ENCODE assay signal across 8 cellular contexts in the genomic region with DNA sequence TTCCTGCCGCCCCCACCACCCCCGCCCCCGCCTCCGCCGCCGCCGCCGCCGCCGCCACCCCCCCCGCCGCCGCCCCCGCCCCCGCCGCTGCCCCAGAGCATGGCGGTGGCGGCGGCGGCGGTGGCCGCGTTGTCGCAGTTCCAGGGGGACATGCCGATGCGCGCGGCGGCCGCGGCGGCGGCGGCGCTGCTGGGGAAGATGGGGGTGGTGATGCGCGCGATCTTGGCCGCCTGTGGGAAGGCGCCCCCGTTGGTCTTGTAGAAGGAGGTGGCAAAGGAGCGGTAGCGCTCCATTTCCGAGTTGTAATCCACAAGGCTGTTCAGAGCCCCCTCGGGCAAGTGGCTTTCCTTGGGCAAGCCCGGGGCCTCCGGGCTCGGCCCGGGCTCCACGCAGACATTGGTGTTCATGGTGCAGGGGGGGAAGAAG. TPM values are rescaled to one million over a fixed set of nuclear protein-coding genes. Genes with fewer than 3 reads are reported as not detected.
DNase-seq lines count a peak whose midpoint lies in the region; ATAC-seq and TF ChIP-seq lines count a peak whose summit lies in the region.

No MANE protein-coding gene starts in this region.

- H3K27ac Mint-ChIP-seq in T-helper 1 cell treated with Interleukin-12 subunit alpha and Interleukin-12 subunit beta and Interleukin-4 antibody, amounts not matched to agents 30 μg/mL and 1 μg/mL, for 36 hours: no peak overlapping the region

- H3K4me1 Mint-ChIP-seq in T-helper 1 cell treated with Interleukin-12 subunit alpha and Interleukin-12 subunit beta and Interleukin-4 antibody, amounts not matched to agents 30 μg/mL and 1 μg/mL, for 36 hours (ENCODE audit: low read depth): peaks cover 13% of the 10 kb centered on the region

- H3K36me3 Mint-ChIP-seq in T-helper 1 cell treated with Interleukin-12 subunit alpha and Interleukin-12 subunit beta and Interleukin-4 antibody, amounts not matched to agents 30 μg/mL and 1 μg/mL, for 36 hours (ENCODE audit: low read depth): no peaks in the 10 kb centered on the region

- no peak for TF ChIP-seq POLR2A in stomach (IDR thresholded peaks at IDR 0.05)

- H3K4me3 ChIP-seq in stomach: peak overlapping the region; percentile 56 to 65 (median 62)

- no peak for TF ChIP-seq EP300 in stomach (IDR thresholded peaks at IDR 0.05)

- H3K27me3 ChIP-seq in stomach: peaks cover 0 to 31% (median 14%) of the 10 kb centered on the region in 3 donors

- peak overlapping the region; percentile 65 for H3K4me3 Mint-ChIP-seq in T-helper 1 cell treated with Interleukin-12 subunit alpha and Interleukin-12 subunit beta and Interleukin-4 antibody, amounts not matched to agents 30 μg/mL and 1 μg/mL, for 36 hours

- peaks cover 74% of the 10 kb centered on the region for H3K27me3 Mint-ChIP-seq in T-helper 1 cell treated with Interleukin-12 subunit alpha and Interleukin-12 subunit beta and Interleukin-4 antibody, amounts not matched to agents 30 μg/mL and 1 μg/mL, for 36 hours (ENCODE audit: low read depth)

- in situ Hi-C loops in Caki2 (cut with HindIII; ENCODE audit: low pct_unique_long_range_greater_than_20kb, low sequenced_read_pairs): no loop called here

- DNase-seq in Caki2 (ENCODE audit: low read depth): peak; percentile 55
- peak; percentile 51 for DNase-seq in cerebellar cortex (ENCODE audit: low spot score)
- peak; percentile 54 for DNase-seq in left lobe of liver (ENCODE audit: low spot score)
- DNase-seq in stomach: peak; percentile 34
- no peak for DNase-seq in kidney glomerular epithelial cell (lab: John Stamatoyannopoulos, UW)

- no peaks in the 10 kb centered on the region for H3K9me3 ChIP-seq in stomach

- H3K36me3 ChIP-seq in stomach: no peaks in the 10 kb centered on the region

- H3K27ac ChIP-seq in stomach: peak overlapping the region; percentile 17 to 76 (median 63)

- H3K9me3 Mint-ChIP-seq in T-helper 1 cell treated with Interleukin-12 subunit alpha and Interleukin-12 subunit beta and Interleukin-4 antibody, amounts not matched to agents 30 μg/mL and 1 μg/mL, for 36 hours: no peaks in the 10 kb centered on the region

- H3K4me1 ChIP-seq in stomach: peaks cover 13 to 47% (median 36%) of the 10 kb centered on the region in 4 donors

- TF ChIP-seq CTCF in stomach (IDR thresholded peaks at IDR 0.05): no peak

- intact Hi-C loops in stomach (cut with DNase I; ENCODE audit: low total_unique reads): no loop called here

- ATAC-seq in GM19351 (IDR thresholded peaks at IDR 0.05; ENCODE audit: unreplicated experiment): peak; percentile 22
- ATAC-seq in HG03342 (IDR thresholded peaks at IDR 0.05; ENCODE audit: unreplicated experiment): peak; percentile 41
- peak; percentile 20 for ATAC-seq in left lobe of liver

- 0 to 1% (median 0%) methylated on average over 7 to 50 of the region's 50 CpGs for WGBS in stomach, 5 donors

RNA-seq across cellular contexts. Expression of gene CXXC4, which starts 3.3 kb away (rescaled TPM):
- total RNA-seq in Caki2 (2014; rRNA removed; shearing (Covaris generic); ENCODE audit: low replicate concordance): 1.0 and 2.1 TPM in 2 replicates
- total RNA-seq in left lobe of liver: 0.38 TPM
- 10 to 100 TPM in 1 of 5 donors, 1 to 10 TPM in 2, not detected in 2; 1.9 to 18.5 (median 4.2) TPM for total RNA-seq in stomach
- polyA plus RNA-seq in stomach: under 1 TPM; 0.10 to 0.92 (median 0.50) TPM
